Comparison of ENCODE assay signal across 8 cellular contexts in the genomic region with DNA sequence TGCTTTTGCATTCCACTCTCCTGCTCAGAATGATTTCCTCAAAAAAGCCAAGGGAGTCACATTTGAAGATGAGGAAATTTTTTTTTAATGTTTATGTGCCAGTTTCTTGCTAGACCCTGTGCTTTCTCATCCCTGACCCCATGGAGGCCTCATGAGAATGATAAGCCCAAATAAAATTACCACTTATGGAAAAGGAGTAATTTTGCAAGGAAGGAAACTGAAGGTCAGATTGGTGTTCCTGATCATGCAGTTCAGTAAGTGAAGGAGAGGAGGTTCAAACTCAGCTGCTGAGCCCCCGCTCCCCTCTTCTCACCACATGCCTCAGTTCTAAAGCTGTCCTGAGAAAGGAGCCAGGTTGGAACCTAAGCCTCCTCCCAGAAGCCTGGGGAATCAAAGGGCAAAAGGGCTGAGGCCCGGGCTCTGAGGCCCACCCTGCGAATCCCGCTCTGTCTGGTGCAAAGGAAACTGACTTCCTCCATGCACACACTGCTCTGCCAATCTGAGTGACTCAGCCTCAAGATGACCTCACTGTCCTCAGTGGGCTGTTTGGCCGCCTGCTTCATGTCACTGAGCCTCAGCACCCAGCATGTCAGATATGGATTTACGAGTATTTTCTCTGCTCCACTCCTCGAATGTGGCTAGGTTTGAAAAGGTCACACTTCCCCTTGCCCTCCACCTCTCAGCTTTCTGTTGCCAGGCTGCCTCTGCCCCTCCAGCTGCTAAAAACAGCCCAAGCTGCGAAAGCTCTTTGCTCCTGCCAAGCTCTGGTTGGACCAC. TPM values are rescaled to one million over a fixed set of nuclear protein-coding genes. Genes with fewer than 3 reads are reported as not detected.
DNase-seq lines count a peak whose midpoint lies in the region; ATAC-seq and TF ChIP-seq lines count a peak whose summit lies in the region.

No MANE protein-coding gene starts in this region.

- no peak overlapping the region for H3K4me3 Mint-ChIP-seq in Caco-2 (ENCODE audit: unreplicated experiment)
- H3K4me3 Mint-ChIP-seq in mesothelial cell of epicardium = no peak overlapping the region

- TF ChIP-seq EP300 in upper lobe of left lung (IDR thresholded peaks at IDR 0.05) = no peak

- WGBS in ectodermal cell, 2 experiments = 79 to 83% methylated on average over 8 of the region's 8 CpGs
- WGBS in upper lobe of left lung, 2 donors = 25 to 42% methylated on average over 8 of the region's 8 CpGs

- H3K27ac ChIP-seq in ectodermal cell (ENCODE audit: insufficient read depth, low read depth, low read length, poor library complexity, severe bottlenecking) (peak overlapping the region; percentile 44), upper lobe of left lung (peak overlapping the region; percentile 70 to 82 (median 80))

- H3K9me3 ChIP-seq in Caco-2 = no peaks in the 10 kb centered on the region
- H3K9me3 ChIP-seq in ectodermal cell (ENCODE audit: control insufficient read depth, low read length) = no peaks in the 10 kb centered on the region
- H3K9me3 ChIP-seq in upper lobe of left lung = no peaks in the 10 kb centered on the region

- BruUV-seq in Caco-2 (replicated peaks; lab: Mats Ljungman, UMichigan) = no TSS peak

- CTCF ChIA-PET in Caco-2 (lab: Charles Lee) = no interaction called here

- H3K36me3 Mint-ChIP-seq in Caco-2 (ENCODE audit: insufficient read depth, unreplicated experiment) = peaks cover 24% of the 10 kb centered on the region
- no peaks in the 10 kb centered on the region for H3K36me3 Mint-ChIP-seq in mesothelial cell of epicardium

- peak overlapping the region; percentile 61 for H3K27ac Mint-ChIP-seq in Caco-2 (ENCODE audit: unreplicated experiment)
- peak overlapping the region; percentile 96 for H3K27ac Mint-ChIP-seq in mesothelial cell of epicardium

- ATAC-seq in upper lobe of left lung (ENCODE audit: low FRiP score in 2 of 2) (peak; percentile 76 to 95), GM21723 (IDR thresholded peaks at IDR 0.05; ENCODE audit: unreplicated experiment) (no peak), GM18517 (IDR thresholded peaks at IDR 0.05; ENCODE audit: unreplicated experiment) (no peak)

- H3K27me3 ChIP-seq in Caco-2 (replicated peaks; ENCODE audit: control insufficient read depth, insufficient read depth, low read length) (no peaks in the 10 kb centered on the region), ectodermal cell (ENCODE audit: control insufficient read depth, insufficient read depth, low read length, poor library complexity, severe bottlenecking) (no peaks in the 10 kb centered on the region), upper lobe of left lung (no peaks in the 10 kb centered on the region)

- H3K4me3 ChIP-seq in Caco-2 (ENCODE audit: low read depth, low read length) = no peak overlapping the region
- H3K4me3 ChIP-seq in ectodermal cell (ENCODE audit: insufficient read depth, low read depth, low read length) = no peak overlapping the region
- H3K4me3 ChIP-seq in upper lobe of left lung = no peak overlapping the region

- DNase-seq in Caco-2 (peak in 1 of 2 experiments; percentile 56), OCI-M1 (lab: John Stamatoyannopoulos, UW) (peak; percentile 82), mesothelial cell of epicardium (ENCODE audit: low spot score in 2 of 2, unreplicated experiment in 2 of 2) (no peak), upper lobe of left lung (peak in 1 of 2 donors; percentile 70), GOT3 (lab: John Stamatoyannopoulos, UW) (no peak)

- POLR2A ChIA-PET in Caco-2 (lab: Charles Lee) = interaction anchor here (0.8 to 1.0 kb wide), 2 partner anchors 41 to 47 kb away, joined by 3 to 4 read pairs; no protein-coding TSS in a partner anchor

- TF ChIP-seq CTCF in Caco-2 (IDR thresholded peaks at IDR 0.05; ENCODE audit: insufficient read depth in 1 of 2, low read depth in 1 of 2, low read length in 1 of 2, severe bottlenecking in 1 of 2, unreplicated experiment in 1 of 2) (no peak), mesothelial cell of epicardium (IDR thresholded peaks at IDR 0.05; ENCODE audit: unreplicated experiment) (no peak), upper lobe of left lung (IDR thresholded peaks at IDR 0.05) (no peak)

- no peak for TF ChIP-seq POLR2A in upper lobe of left lung (IDR thresholded peaks at IDR 0.05)

- H3K4me1 Mint-ChIP-seq in Caco-2 (ENCODE audit: low read depth, unreplicated experiment) (peaks cover 29% of the 10 kb centered on the region), mesothelial cell of epicardium (peaks cover 47% of the 10 kb centered on the region)

- no peaks in the 10 kb centered on the region for H3K27me3 Mint-ChIP-seq in Caco-2 (ENCODE audit: insufficient read depth, unreplicated experiment)
- no peaks in the 10 kb centered on the region for H3K27me3 Mint-ChIP-seq in mesothelial cell of epicardium (ENCODE audit: low read depth)

- intact Hi-C loops in Caco-2 (cut with micrococcal nuclease; ENCODE audit: unreplicated experiment) = no loop called here

- H3K4me1 ChIP-seq in Caco-2 (peaks cover 29% of the 10 kb centered on the region), ectodermal cell (ENCODE audit: control insufficient read depth, insufficient read depth, low read length) (peaks cover 23% of the 10 kb centered on the region), upper lobe of left lung (peaks cover 14 to 22% (median 18%) of the 10 kb centered on the region in 4 donors)

- H3K9me3 Mint-ChIP-seq in Caco-2 (ENCODE audit: unreplicated experiment) (no peaks in the 10 kb centered on the region), mesothelial cell of epicardium (no peaks in the 10 kb centered on the region)

- no peaks in the 10 kb centered on the region for H3K36me3 ChIP-seq in Caco-2 (ENCODE audit: control insufficient read depth, insufficient read depth, low read length)
- H3K36me3 ChIP-seq in ectodermal cell (ENCODE audit: control insufficient read depth, insufficient read depth, low read length) = no peaks in the 10 kb centered on the region
- H3K36me3 ChIP-seq in upper lobe of left lung = no peaks in the 10 kb centered on the region

RNA-seq across cellular contexts. Expression of a gene that starts 56.9 kb away (rescaled TPM):
- total RNA-seq in Caco-2 (2022) (315 and 331 TPM in 2 replicates), mesothelial cell of epicardium (173 to 190 TPM (median 177 TPM) in 3 replicates), upper lobe of left lung (100 to 1,000 TPM; 101 to 193 (median 127) TPM)
- 43.0 TPM for polyA plus RNA-seq in ectodermal cell (2013, experiment 1 of 4)
- 51.4 TPM for polyA plus RNA-seq in ectodermal cell (2013, experiment 2 of 4)
- 35.7 TPM for polyA plus RNA-seq in ectodermal cell (2013, experiment 3 of 4)
- polyA plus RNA-seq in ectodermal cell (2013, experiment 4 of 4) = 42.5 TPM

Comparison
In these comparisons a context has a peak if more than half of its experiments do, and no peak if none do; other contexts are left out.
1. ATAC-seq: peak in upper lobe of left lung (2 of 2); none in GM21723 (single experiment) and GM18517 (single experiment).